2 cellular contexts compared by ENCODE assay signal in genomic region chr9:114300846-114301797, GRCh38.
TF ChIP-seq lines count a peak whose summit lies in the region.

No MANE protein-coding gene starts in this region.

TF ChIP-seq in HepG2, 621 proteins besides CTCF, POLR2A, EP300 and RAD21:
- TF ChIP-seq SP1 (IDR thresholded peaks at IDR 0.05) (no peak), SP1 (CRISPR knock-in tag; IDR thresholded peaks at IDR 0.05) (no peak), MAFG (CRISPR knock-in tag; IDR thresholded peaks at IDR 0.05) (no peak), RBM22 (optimal IDR thresholded peaks at IDR 0.05; ENCODE audit: low read length) (peak; percentile 13), ZNF720 (CRISPR knock-in tag; IDR thresholded peaks at IDR 0.05) (no peak), SNRNP70 (IDR thresholded peaks at IDR 0.05; ENCODE audit: low read depth, low read length) (no peak), FOXK2 (IDR thresholded peaks at IDR 0.05) (no peak), KAT2B (IDR thresholded peaks at IDR 0.05; ENCODE audit: borderline replicate concordance, low read depth, low read length) (no peak), ZNF280B (CRISPR knock-in tag; IDR thresholded peaks at IDR 0.05; ENCODE audit: borderline replicate concordance) (no peak), ONECUT2 (CRISPR knock-in tag; IDR thresholded peaks at IDR 0.05) (no peak), NAIF1 (CRISPR knock-in tag; IDR thresholded peaks at IDR 0.05; ENCODE audit: borderline replicate concordance) (no peak), PPARG (CRISPR knock-in tag; conservative IDR thresholded peaks at IDR 0.05) (no peak), ZBTB37 (CRISPR knock-in tag; IDR thresholded peaks at IDR 0.05) (no peak), MYC (CRISPR knock-in tag; IDR thresholded peaks at IDR 0.05; ENCODE audit: borderline replicate concordance) (no peak), AGO2 (optimal IDR thresholded peaks at IDR 0.05; ENCODE audit: low read depth, low read length) (peak; percentile 85)
- TF ChIP-seq, protein P1, sequence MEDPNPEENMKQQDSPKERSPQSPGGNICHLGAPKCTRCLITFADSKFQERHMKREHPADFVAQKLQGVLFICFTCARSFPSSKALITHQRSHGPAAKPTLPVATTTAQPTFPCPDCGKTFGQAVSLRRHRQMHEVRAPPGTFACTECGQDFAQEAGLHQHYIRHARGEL (CRISPR knock-in tag; IDR thresholded peaks at IDR 0.05) = no peak
- TF ChIP-seq, protein P2, sequence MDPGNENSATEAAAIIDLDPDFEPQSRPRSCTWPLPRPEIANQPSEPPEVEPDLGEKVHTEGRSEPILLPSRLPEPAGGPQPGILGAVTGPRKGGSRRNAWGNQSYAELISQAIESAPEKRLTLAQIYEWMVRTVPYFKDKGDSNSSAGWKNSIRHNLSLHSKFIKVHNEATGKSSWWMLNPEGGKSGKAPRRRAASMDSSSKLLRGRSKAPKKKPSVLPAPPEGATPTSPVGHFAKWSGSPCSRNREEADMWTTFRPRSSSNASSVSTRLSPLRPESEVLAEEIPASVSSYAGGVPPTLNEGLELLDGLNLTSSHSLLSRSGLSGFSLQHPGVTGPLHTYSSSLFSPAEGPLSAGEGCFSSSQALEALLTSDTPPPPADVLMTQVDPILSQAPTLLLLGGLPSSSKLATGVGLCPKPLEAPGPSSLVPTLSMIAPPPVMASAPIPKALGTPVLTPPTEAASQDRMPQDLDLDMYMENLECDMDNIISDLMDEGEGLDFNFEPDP (CRISPR knock-in tag; conservative IDR thresholded peaks at IDR 0.05) = no peak

TF ChIP-seq in GM23338, 12 proteins besides CTCF, POLR2A, EP300 and RAD21:
- TF ChIP-seq JUNB (IDR thresholded peaks at IDR 0.05; ENCODE audit: unreplicated experiment) (no peak), CREB1 (CRISPR knock-in tag; IDR thresholded peaks at IDR 0.05; ENCODE audit: low read depth) (no peak), POLR2AphosphoS5 (IDR thresholded peaks at IDR 0.05; ENCODE audit: low read depth) (no peak), STAT1 (IDR thresholded peaks at IDR 0.05; ENCODE audit: unreplicated experiment) (no peak), ZNF114 (CRISPR knock-in tag; IDR thresholded peaks at IDR 0.05) (no peak), REST (IDR thresholded peaks at IDR 0.05; ENCODE audit: unreplicated experiment) (no peak), EZH2 (IDR thresholded peaks at IDR 0.05; ENCODE audit: low read depth, unreplicated experiment) (no peak), NANOG (IDR thresholded peaks at IDR 0.05; ENCODE audit: borderline replicate concordance) (no peak), ZNF331 (CRISPR knock-in tag; IDR thresholded peaks at IDR 0.05; ENCODE audit: low read depth) (no peak), EZH2phosphoT487 (IDR thresholded peaks at IDR 0.05; ENCODE audit: unreplicated experiment) (no peak)
- TF ChIP-seq, protein P3, sequence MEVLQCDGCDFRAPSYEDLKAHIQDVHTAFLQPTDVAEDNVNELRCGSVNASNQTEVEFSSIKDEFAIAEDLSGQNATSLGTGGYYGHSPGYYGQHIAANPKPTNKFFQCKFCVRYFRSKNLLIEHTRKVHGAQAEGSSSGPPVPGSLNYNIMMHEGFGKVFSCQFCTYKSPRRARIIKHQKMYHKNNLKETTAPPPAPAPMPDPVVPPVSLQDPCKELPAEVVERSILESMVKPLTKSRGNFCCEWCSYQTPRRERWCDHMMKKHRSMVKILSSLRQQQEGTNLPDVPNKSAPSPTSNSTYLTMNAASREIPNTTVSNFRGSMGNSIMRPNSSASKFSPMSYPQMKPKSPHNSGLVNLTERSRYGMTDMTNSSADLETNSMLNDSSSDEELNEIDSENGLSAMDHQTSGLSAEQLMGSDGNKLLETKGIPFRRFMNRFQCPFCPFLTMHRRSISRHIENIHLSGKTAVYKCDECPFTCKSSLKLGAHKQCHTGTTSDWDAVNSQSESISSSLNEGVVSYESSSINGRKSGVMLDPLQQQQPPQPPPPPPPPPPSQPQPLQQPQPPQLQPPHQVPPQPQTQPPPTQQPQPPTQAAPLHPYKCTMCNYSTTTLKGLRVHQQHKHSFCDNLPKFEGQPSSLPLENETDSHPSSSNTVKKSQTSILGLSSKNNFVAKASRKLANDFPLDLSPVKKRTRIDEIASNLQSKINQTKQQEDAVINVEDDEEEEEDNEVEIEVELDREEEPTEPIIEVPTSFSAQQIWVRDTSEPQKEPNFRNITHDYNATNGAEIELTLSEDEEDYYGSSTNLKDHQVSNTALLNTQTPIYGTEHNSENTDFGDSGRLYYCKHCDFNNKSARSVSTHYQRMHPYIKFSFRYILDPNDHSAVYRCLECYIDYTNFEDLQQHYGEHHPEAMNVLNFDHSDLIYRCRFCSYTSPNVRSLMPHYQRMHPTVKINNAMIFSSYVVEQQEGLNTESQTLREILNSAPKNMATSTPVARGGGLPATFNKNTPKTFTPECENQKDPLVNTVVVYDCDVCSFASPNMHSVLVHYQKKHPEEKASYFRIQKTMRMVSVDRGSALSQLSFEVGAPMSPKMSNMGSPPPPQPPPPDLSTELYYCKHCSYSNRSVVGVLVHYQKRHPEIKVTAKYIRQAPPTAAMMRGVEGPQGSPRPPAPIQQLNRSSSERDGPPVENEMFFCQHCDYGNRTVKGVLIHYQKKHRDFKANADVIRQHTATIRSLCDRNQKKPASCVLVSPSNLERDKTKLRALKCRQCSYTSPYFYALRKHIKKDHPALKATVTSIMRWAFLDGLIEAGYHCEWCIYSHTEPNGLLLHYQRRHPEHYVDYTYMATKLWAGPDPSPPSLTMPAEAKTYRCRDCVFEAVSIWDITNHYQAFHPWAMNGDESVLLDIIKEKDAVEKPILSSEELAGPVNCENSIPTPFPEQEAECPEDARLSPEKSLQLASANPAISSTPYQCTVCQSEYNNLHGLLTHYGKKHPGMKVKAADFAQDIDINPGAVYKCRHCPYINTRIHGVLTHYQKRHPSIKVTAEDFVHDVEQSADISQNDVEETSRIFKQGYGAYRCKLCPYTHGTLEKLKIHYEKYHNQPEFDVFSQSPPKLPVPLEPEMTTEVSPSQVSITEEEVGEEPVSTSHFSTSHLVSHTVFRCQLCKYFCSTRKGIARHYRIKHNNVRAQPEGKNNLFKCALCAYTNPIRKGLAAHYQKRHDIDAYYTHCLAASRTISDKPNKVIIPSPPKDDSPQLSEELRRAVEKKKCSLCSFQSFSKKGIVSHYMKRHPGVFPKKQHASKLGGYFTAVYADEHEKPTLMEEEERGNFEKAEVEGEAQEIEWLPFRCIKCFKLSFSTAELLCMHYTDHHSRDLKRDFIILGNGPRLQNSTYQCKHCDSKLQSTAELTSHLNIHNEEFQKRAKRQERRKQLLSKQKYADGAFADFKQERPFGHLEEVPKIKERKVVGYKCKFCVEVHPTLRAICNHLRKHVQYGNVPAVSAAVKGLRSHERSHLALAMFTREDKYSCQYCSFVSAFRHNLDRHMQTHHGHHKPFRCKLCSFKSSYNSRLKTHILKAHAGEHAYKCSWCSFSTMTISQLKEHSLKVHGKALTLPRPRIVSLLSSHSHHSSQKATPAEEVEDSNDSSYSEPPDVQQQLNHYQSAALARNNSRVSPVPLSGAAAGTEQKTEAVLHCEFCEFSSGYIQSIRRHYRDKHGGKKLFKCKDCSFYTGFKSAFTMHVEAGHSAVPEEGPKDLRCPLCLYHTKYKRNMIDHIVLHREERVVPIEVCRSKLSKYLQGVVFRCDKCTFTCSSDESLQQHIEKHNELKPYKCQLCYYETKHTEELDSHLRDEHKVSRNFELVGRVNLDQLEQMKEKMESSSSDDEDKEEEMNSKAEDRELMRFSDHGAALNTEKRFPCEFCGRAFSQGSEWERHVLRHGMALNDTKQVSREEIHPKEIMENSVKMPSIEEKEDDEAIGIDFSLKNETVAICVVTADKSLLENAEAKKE (CRISPR knock-in tag; IDR thresholded peaks at IDR 0.05) = no peak
- TF ChIP-seq, protein P4, sequence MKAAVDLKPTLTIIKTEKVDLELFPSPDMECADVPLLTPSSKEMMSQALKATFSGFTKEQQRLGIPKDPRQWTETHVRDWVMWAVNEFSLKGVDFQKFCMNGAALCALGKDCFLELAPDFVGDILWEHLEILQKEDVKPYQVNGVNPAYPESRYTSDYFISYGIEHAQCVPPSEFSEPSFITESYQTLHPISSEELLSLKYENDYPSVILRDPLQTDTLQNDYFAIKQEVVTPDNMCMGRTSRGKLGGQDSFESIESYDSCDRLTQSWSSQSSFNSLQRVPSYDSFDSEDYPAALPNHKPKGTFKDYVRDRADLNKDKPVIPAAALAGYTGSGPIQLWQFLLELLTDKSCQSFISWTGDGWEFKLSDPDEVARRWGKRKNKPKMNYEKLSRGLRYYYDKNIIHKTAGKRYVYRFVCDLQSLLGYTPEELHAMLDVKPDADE (IDR thresholded peaks at IDR 0.05) = no peak
